12 cellular contexts compared by ENCODE assay signal in the genomic region with DNA sequence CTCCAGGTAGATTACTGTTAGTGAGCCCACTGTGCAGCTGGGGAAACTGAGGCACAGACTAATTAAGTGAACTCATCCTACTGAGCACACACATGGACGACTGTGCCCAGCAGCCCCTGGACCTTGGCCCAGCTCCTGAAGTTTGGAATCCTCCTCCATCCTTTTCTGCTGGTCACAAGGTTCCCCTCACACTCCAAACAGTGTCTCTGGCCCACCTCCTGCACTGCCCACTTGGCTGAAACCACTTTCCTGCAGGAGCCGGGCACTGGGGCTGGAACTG. TPM values are rescaled to one million over a fixed set of nuclear protein-coding genes. Genes with fewer than 3 reads are reported as not detected.
DNase-seq lines count a peak whose midpoint lies in the region; ATAC-seq and TF ChIP-seq lines count a peak whose summit lies in the region.
"Had no signal": no experiment of that assay in that cellular context is flagged by ENCODE, and none has a peak within 500 bp of the region (broad histone marks: within the 10 kb centered on the region; RNA-seq: fewer than 3 reads in every experiment).

No MANE protein-coding gene starts in this region.

- CTCF ChIA-PET in activated B cell treated with CpG ODN at 0.5 μM for 24 hours (lab: Charles Lee) = interaction anchor here (0.8 to 3.0 kb wide), 3 partner anchors 15 to 39 kb away, joined by 4 to 7 read pairs (median 6); a partner anchor contains a TSS

- DNase-seq in activated B cell treated with CpG ODN at 0.5 μM for 24 hours (no peak), fibroblast of pulmonary artery (ENCODE audit: low read depth) (no peak), sigmoid colon (no peak), DMS 273 treated with DMSO at 0.1 percent for 48 hours (lab: John Stamatoyannopoulos, UW) (no peak), NCI-H82 (lab: John Stamatoyannopoulos, UW) (no peak), mucosa of gallbladder (ENCODE audit: low spot score) (no peak)
- DNase-seq: Caco-2, NCI-H748 treated with DMSO at 0.1 percent for 48 hours, T-helper 9 cell had no signal

- no peak for TF ChIP-seq EP300 in sigmoid colon (IDR thresholded peaks at IDR 0.05)

- peak overlapping the region; percentile 99 for H3K4me3 Mint-ChIP-seq in activated B cell treated with CpG ODN at 0.5 μM for 24 hours

- peaks cover 88% of the 10 kb centered on the region for H3K4me1 Mint-ChIP-seq in activated B cell treated with CpG ODN at 0.5 μM for 24 hours

- peaks cover 43% of the 10 kb centered on the region for H3K36me3 Mint-ChIP-seq in activated B cell treated with CpG ODN at 0.5 μM for 24 hours (ENCODE audit: low read depth)

- H3K4me1 ChIP-seq in BLaER1 treated with 17β-estradiol and CSF1 and Interleukin-3, amounts not matched to agents 10 nM and 100 nM = peaks cover 74 to 95% (median 89%) of the 10 kb centered on the region in 10 experiments
- peaks cover 0 to 39% (median 32%) of the 10 kb centered on the region in 4 donors for H3K4me1 ChIP-seq in sigmoid colon

- H3K4me3 ChIP-seq in BLaER1 treated with 17β-estradiol and CSF1 and Interleukin-3, amounts not matched to agents 10 nM and 100 nM = peak overlapping the region in 7 of 10 experiments; percentile 41 to 98 (median 95); a peak in 8 of 20 replicates
- peak overlapping the region; percentile 19 for H3K4me3 ChIP-seq in fibroblast of pulmonary artery (replicated peaks; ENCODE audit: low read depth, low read length)
- peak overlapping the region in 2 of 4 donors; percentile 20 to 61 for H3K4me3 ChIP-seq in sigmoid colon

- no peaks in the 10 kb centered on the region for H3K9me3 ChIP-seq in BLaER1 treated with 17β-estradiol and CSF1 and Interleukin-3, amounts not matched to agents 10 nM and 100 nM (replicated peaks in 1 of 11)
- H3K9me3 ChIP-seq in sigmoid colon = no peaks in the 10 kb centered on the region
- H3K9me3 ChIP-seq: Caco-2 had no signal

- no peaks in the 10 kb centered on the region for H3K9me3 Mint-ChIP-seq in activated B cell treated with CpG ODN at 0.5 μM for 24 hours

- WGBS in sigmoid colon, 2 donors = 54 to 67% methylated on average over 2 of the region's 2 CpGs

- H3K9ac ChIP-seq in BLaER1 treated with 17β-estradiol and CSF1 and Interleukin-3, amounts not matched to agents 10 nM and 100 nM = peak overlapping the region in 10 of 11 experiments; percentile 84 to 95 (median 90); a peak in 15 of 22 replicates

- peak overlapping the region; percentile 94 to 100 (median 98) for H3K4me2 ChIP-seq in BLaER1 treated with 17β-estradiol and CSF1 and Interleukin-3, amounts not matched to agents 10 nM and 100 nM

- TF ChIP-seq CTCF in activated B cell treated with CpG ODN at 0.5 μM for 24 hours (IDR thresholded peaks at IDR 0.05) (no peak), fibroblast of pulmonary artery (IDR thresholded peaks at IDR 0.05; ENCODE audit: low read length, missing control alignments) (no peak), sigmoid colon (IDR thresholded peaks at IDR 0.05) (no peak)

- POLR2A ChIA-PET in activated B cell treated with CpG ODN at 0.5 μM for 24 hours (lab: Charles Lee) = interaction anchor here (1.0 to 21.4 kb wide), 5 partner anchors 15 to 87 kb away, joined by 3 to 769 read pairs (median 6); a partner anchor contains a TSS

- H3K27me3 ChIP-seq in BLaER1 treated with 17β-estradiol and CSF1 and Interleukin-3, amounts not matched to agents 10 nM and 100 nM = no peaks in the 10 kb centered on the region
- H3K27me3 ChIP-seq in sigmoid colon = no peaks in the 10 kb centered on the region

- H3K36me3 ChIP-seq in BLaER1 treated with 17β-estradiol and CSF1 and Interleukin-3, amounts not matched to agents 10 nM and 100 nM = peaks cover 0 to 42% (median 17%) of the 10 kb centered on the region in 11 experiments; a peak in 12 of 22 replicates
- no peaks in the 10 kb centered on the region for H3K36me3 ChIP-seq in sigmoid colon

- intact Hi-C loops in activated B cell treated with CpG ODN at 0.5 μM for 24 hours (cut with micrococcal nuclease) = no loop called here
- intact Hi-C loops in sigmoid colon (cut with DNase I) = no loop called here

- peak overlapping the region; percentile 95 for H3K27ac Mint-ChIP-seq in activated B cell treated with CpG ODN at 0.5 μM for 24 hours

- no peaks in the 10 kb centered on the region for H3K27me3 Mint-ChIP-seq in activated B cell treated with CpG ODN at 0.5 μM for 24 hours

- peaks cover 0 to 61% (median 51%) of the 10 kb centered on the region in 11 experiments; a peak in 18 of 22 replicates for H4K20me1 ChIP-seq in BLaER1 treated with 17β-estradiol and CSF1 and Interleukin-3, amounts not matched to agents 10 nM and 100 nM

- no peak for ATAC-seq in activated B cell treated with CpG ODN at 0.5 μM for 24 hours (ENCODE audit: low read depth)
- ATAC-seq in GM18519 (IDR thresholded peaks at IDR 0.05; ENCODE audit: low FRiP score, unreplicated experiment) = no peak

- no peak for TF ChIP-seq POLR2A in sigmoid colon (IDR thresholded peaks at IDR 0.05)

- peak overlapping the region; percentile 14 to 97 (median 87); a peak in 17 of 22 replicates for H3K27ac ChIP-seq in BLaER1 treated with 17β-estradiol and CSF1 and Interleukin-3, amounts not matched to agents 10 nM and 100 nM
- H3K27ac ChIP-seq in sigmoid colon = peak overlapping the region; percentile 69 to 78 (median 76)

RNA-seq across cellular contexts. Expression of a gene that starts 3.6 kb away (rescaled TPM):
- 150 and 189 TPM in 2 replicates for total RNA-seq in activated B cell treated with CpG ODN at 0.5 μM for 24 hours
- total RNA-seq in sigmoid colon = 10 to 100 TPM in 3 of 4 donors, 1 to 10 TPM in 1; 7.9 to 27.6 (median 12.5) TPM
- 10 to 100 TPM in 1 of 3 donors, 1 to 10 TPM in 2; 1.2 to 35.7 (median 5.8) TPM for polyA plus RNA-seq in sigmoid colon
- total RNA-seq in mucosa of gallbladder = 48.8 TPM

RNA-seq across cellular contexts. Expression of a gene that starts 30.2 kb away (rescaled TPM):
- 0.55 TPM in 1 of 2 replicates, not detected in the other for total RNA-seq in activated B cell treated with CpG ODN at 0.5 μM for 24 hours
- total RNA-seq in sigmoid colon = not detected
- polyA plus RNA-seq in sigmoid colon = under 1 TPM in 1 of 3 donors, not detected in 2; 0.12 TPM
- total RNA-seq in mucosa of gallbladder = not detected
- total RNA-seq: Caco-2, subcutaneous adipose tissue had no signal

RNA-seq across cellular contexts. Expression of a gene that starts 39.9 kb away (rescaled TPM):
- 0.44 and 0.49 TPM in 2 replicates for total RNA-seq in activated B cell treated with CpG ODN at 0.5 μM for 24 hours
- 10 to 100 TPM; 18.6 to 33.4 (median 19.3) TPM for total RNA-seq in sigmoid colon
- polyA plus RNA-seq in sigmoid colon = 10 to 100 TPM in 2 of 3 donors, 1 to 10 TPM in 1; 9.7 to 25.8 (median 10.1) TPM
- 14.7 TPM for total RNA-seq in mucosa of gallbladder

RNA-seq across cellular contexts. Expression of a gene that starts 42.2 kb away (rescaled TPM):
- total RNA-seq in activated B cell treated with CpG ODN at 0.5 μM for 24 hours = 5.3 and 5.5 TPM in 2 replicates
- 1 to 10 TPM; 1.1 to 6.1 (median 3.6) TPM for total RNA-seq in sigmoid colon
- polyA plus RNA-seq in sigmoid colon = 1 to 10 TPM in 2 of 3 donors, not detected in 1; 4.8 to 7.1 TPM
- 4.3 TPM for total RNA-seq in mucosa of gallbladder
- total RNA-seq: Caco-2 had no signal

RNA-seq across cellular contexts. Expression of a gene that starts 44.7 kb away (rescaled TPM):
- total RNA-seq in activated B cell treated with CpG ODN at 0.5 μM for 24 hours = 39.0 and 40.3 TPM in 2 replicates
- total RNA-seq in sigmoid colon = 10 to 100 TPM; 11.0 to 26.3 (median 16.1) TPM
- 10 to 100 TPM in 1 of 3 donors, 1 to 10 TPM in 2; 6.2 to 16.1 (median 6.6) TPM for polyA plus RNA-seq in sigmoid colon
- total RNA-seq in mucosa of gallbladder = 26.0 TPM

Comparison
In these comparisons a context has a peak if more than half of its experiments do, and no peak if none do; other contexts are left out.
1. RNA of a gene that starts 39.9 kb away (total RNA-seq): 18.6 to 33.4 TPM in sigmoid colon and 14.7 TPM in mucosa of gallbladder (single experiment); 0.44 to 0.49 TPM in activated B cell treated with CpG ODN at 0.5 μM for 24 hours; every median in the first group is over 10 times any median in the second.